In the genomic region with DNA sequence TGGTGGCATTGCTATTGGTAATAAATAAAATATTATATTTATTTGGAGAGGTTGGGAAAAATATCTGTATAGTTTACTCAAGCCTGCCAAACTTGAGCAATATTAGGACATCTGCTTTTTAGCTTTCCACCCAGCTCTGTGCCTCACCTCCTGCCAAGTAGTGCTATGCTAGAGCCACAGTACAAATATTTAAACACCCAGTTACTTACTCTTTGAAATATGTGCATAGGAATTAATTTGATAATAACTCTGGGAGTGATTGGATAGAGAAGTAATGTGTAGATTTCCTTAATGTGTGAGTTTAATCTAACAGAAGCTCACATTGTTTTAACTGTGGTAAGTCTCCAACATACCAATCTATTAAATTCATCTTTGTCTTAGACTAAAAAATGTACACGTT, we compare ENCODE assay signal across 1 cellular context.
TF ChIP-seq lines count a peak whose summit lies in the region.

No MANE protein-coding gene starts in this region.

TF ChIP-seq in SK-N-SH, 30 proteins besides CTCF, POLR2A, EP300 and RAD21 (continued from another document):
- no peak for TF ChIP-seq USF1 (IDR thresholded peaks at IDR 0.05; ENCODE audit: borderline replicate concordance, low read depth)
- TF ChIP-seq, protein P1, sequence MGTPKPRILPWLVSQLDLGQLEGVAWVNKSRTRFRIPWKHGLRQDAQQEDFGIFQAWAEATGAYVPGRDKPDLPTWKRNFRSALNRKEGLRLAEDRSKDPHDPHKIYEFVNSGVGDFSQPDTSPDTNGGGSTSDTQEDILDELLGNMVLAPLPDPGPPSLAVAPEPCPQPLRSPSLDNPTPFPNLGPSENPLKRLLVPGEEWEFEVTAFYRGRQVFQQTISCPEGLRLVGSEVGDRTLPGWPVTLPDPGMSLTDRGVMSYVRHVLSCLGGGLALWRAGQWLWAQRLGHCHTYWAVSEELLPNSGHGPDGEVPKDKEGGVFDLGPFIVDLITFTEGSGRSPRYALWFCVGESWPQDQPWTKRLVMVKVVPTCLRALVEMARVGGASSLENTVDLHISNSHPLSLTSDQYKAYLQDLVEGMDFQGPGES (IDR thresholded peaks at IDR 0.05; ENCODE audit: low read depth, low read length) = no peak
- TF ChIP-seq YY1 (IDR thresholded peaks at IDR 0.05; ENCODE audit: low read depth) = no peak
